Comparison of ENCODE assay signal across 8 cellular contexts in genomic region chr6:30678964-30679726, GRCh38. TPM values are rescaled to one million over a fixed set of nuclear protein-coding genes. Genes with fewer than 3 reads are reported as not detected.
DNase-seq lines count a peak whose midpoint lies in the region; ATAC-seq and TF ChIP-seq lines count a peak whose summit lies in the region.

No MANE protein-coding gene starts in this region.

- H3K9me3 Mint-ChIP-seq in activated T-helper 17 cell treated with anti-CD3 and anti-CD28 coated beads, Interleukin-2, amount 50 U/mL, for 72 hours: no peaks in the 10 kb centered on the region
- no peaks in the 10 kb centered on the region for H3K9me3 Mint-ChIP-seq in nephron

- H3K4me3 ChIP-seq in GM12865 (ENCODE audit: low read depth, low read length): peak overlapping the region; percentile 96

- peaks cover 10% of the 10 kb centered on the region for H3K4me1 Mint-ChIP-seq in activated T-helper 17 cell treated with anti-CD3 and anti-CD28 coated beads, Interleukin-2, amount 50 U/mL, for 72 hours
- H3K4me1 Mint-ChIP-seq in nephron: peaks cover 48% of the 10 kb centered on the region

- peak overlapping the region; percentile 97 for H3K27ac Mint-ChIP-seq in activated T-helper 17 cell treated with anti-CD3 and anti-CD28 coated beads, Interleukin-2, amount 50 U/mL, for 72 hours
- peak overlapping the region in 2 of 3 experiments; percentile 51 to 73 for H3K27ac Mint-ChIP-seq in nephron

- H3K27me3 Mint-ChIP-seq in activated T-helper 17 cell treated with anti-CD3 and anti-CD28 coated beads, Interleukin-2, amount 50 U/mL, for 72 hours: no peaks in the 10 kb centered on the region
- H3K27me3 Mint-ChIP-seq in nephron (ENCODE audit: low read depth): no peaks in the 10 kb centered on the region

- peak; percentile 96 for TF ChIP-seq CTCF in GM12865 (IDR thresholded peaks at IDR 0.05; ENCODE audit: insufficient read depth, low read depth, low read length, missing control alignments)
- peak; percentile 87 to 93 (median 91) for TF ChIP-seq CTCF in nephron (IDR thresholded peaks at IDR 0.05; ENCODE audit: unreplicated experiment in 3 of 3)

- H3K36me3 Mint-ChIP-seq in activated T-helper 17 cell treated with anti-CD3 and anti-CD28 coated beads, Interleukin-2, amount 50 U/mL, for 72 hours (ENCODE audit: low read depth): peaks cover 87% of the 10 kb centered on the region
- peaks cover 33% of the 10 kb centered on the region for H3K36me3 Mint-ChIP-seq in nephron (ENCODE audit: low read depth)

- DNase-seq in GM12865 (ENCODE audit: low read depth) (peak; percentile 92), HuH-7.5 (ENCODE audit: low spot score) (peak; percentile 72), RKO (ENCODE audit: low spot score) (peak; percentile 54), fibroblast of peridontal ligament (ENCODE audit: extremely low read depth) (peak; percentile 75)
- peak; percentile 86 for DNase-seq in stimulated activated naive CD4-positive, alpha-beta T cell treated with Interleukin-2 at 50 U/mL for 16 hours (lab: John Stamatoyannopoulos, UW)

- ATAC-seq in activated T-helper 17 cell treated with anti-CD3 and anti-CD28 coated beads, Interleukin-2, amount 50 U/mL, for 72 hours (replicated peaks): peak; percentile 40
- no peak for ATAC-seq in HG03457 (IDR thresholded peaks at IDR 0.05; ENCODE audit: unreplicated experiment)

- H3K4me3 Mint-ChIP-seq in activated T-helper 17 cell treated with anti-CD3 and anti-CD28 coated beads, Interleukin-2, amount 50 U/mL, for 72 hours: peak overlapping the region; percentile 98
- H3K4me3 Mint-ChIP-seq in nephron: peak overlapping the region in 2 of 3 experiments; percentile 60 to 65

RNA-seq across cellular contexts. Expression of gene DHX16, which starts 6.3 kb away (rescaled TPM):
- total RNA-seq in activated T-helper 17 cell treated with anti-CD3 and anti-CD28 coated beads, Interleukin-2, amount 50 U/mL, for 72 hours: 10 to 100 TPM; 27.4 to 40.0 TPM

RNA-seq across cellular contexts. Expression of gene PPP1R18, which starts 7.3 kb away (rescaled TPM):
- 100 to 1,000 TPM; 190 to 238 TPM for total RNA-seq in activated T-helper 17 cell treated with anti-CD3 and anti-CD28 coated beads, Interleukin-2, amount 50 U/mL, for 72 hours

RNA-seq across cellular contexts. Expression of gene NRM, which starts 11.6 kb away (rescaled TPM):
- 10 to 100 TPM; 26.0 to 36.9 TPM for total RNA-seq in activated T-helper 17 cell treated with anti-CD3 and anti-CD28 coated beads, Interleukin-2, amount 50 U/mL, for 72 hours

RNA-seq across cellular contexts. Expression of gene C6orf136, which starts 32.2 kb away (rescaled TPM):
- total RNA-seq in activated T-helper 17 cell treated with anti-CD3 and anti-CD28 coated beads, Interleukin-2, amount 50 U/mL, for 72 hours: 10 to 100 TPM; 24.8 to 36.7 TPM

RNA-seq across cellular contexts. Expression of gene MDC1, which starts 37.9 kb away (rescaled TPM):
- total RNA-seq in activated T-helper 17 cell treated with anti-CD3 and anti-CD28 coated beads, Interleukin-2, amount 50 U/mL, for 72 hours: 10 to 100 TPM; 57.4 to 82.1 TPM
